1 cellular context compared by ENCODE assay signal in genomic region chr19:1449467-1450442, GRCh38.
TF ChIP-seq lines count a peak whose summit lies in the region.

A gene with protein sequence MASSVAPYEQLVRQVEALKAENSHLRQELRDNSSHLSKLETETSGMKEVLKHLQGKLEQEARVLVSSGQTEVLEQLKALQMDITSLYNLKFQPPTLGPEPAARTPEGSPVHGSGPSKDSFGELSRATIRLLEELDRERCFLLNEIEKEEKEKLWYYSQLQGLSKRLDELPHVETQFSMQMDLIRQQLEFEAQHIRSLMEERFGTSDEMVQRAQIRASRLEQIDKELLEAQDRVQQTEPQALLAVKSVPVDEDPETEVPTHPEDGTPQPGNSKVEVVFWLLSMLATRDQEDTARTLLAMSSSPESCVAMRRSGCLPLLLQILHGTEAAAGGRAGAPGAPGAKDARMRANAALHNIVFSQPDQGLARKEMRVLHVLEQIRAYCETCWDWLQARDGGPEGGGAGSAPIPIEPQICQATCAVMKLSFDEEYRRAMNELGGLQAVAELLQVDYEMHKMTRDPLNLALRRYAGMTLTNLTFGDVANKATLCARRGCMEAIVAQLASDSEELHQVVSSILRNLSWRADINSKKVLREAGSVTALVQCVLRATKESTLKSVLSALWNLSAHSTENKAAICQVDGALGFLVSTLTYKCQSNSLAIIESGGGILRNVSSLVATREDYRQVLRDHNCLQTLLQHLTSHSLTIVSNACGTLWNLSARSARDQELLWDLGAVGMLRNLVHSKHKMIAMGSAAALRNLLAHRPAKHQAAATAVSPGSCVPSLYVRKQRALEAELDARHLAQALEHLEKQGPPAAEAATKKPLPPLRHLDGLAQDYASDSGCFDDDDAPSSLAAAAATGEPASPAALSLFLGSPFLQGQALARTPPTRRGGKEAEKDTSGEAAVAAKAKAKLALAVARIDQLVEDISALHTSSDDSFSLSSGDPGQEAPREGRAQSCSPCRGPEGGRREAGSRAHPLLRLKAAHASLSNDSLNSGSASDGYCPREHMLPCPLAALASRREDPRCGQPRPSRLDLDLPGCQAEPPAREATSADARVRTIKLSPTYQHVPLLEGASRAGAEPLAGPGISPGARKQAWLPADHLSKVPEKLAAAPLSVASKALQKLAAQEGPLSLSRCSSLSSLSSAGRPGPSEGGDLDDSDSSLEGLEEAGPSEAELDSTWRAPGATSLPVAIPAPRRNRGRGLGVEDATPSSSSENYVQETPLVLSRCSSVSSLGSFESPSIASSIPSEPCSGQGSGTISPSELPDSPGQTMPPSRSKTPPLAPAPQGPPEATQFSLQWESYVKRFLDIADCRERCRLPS (N-terminal part only) (plus strand): TSS chr19:1450121. CDS start chr19:1453002, 2,881 bp downstream.

TF ChIP-seq in H1, 55 proteins besides CTCF, POLR2A, EP300 and RAD21 (continued from another document):
- TF ChIP-seq KDM5A (IDR thresholded peaks at IDR 0.05; ENCODE audit: low read length) = no peak
- TF ChIP-seq ASH2L (IDR thresholded peaks at IDR 0.05; ENCODE audit: low read length) = peak; percentile 72
- TF ChIP-seq RFX5 (IDR thresholded peaks at IDR 0.05; ENCODE audit: borderline replicate concordance, low read depth, low read length) = 0 out of 2 replicates have a peak, but pooled peaks have one; percentile 23
- no peak for TF ChIP-seq HDAC6 (IDR thresholded peaks at IDR 0.05; ENCODE audit: low read depth, low read length)
- TF ChIP-seq, protein P1, sequence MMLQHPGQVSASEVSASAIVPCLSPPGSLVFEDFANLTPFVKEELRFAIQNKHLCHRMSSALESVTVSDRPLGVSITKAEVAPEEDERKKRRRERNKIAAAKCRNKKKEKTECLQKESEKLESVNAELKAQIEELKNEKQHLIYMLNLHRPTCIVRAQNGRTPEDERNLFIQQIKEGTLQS (IDR thresholded peaks at IDR 0.05; ENCODE audit: insufficient read depth, low read depth, low read length) = 0 out of 2 replicates have a peak, but pooled peaks have one; percentile 42
- no peak for TF ChIP-seq CBX8 (IDR thresholded peaks at IDR 0.05; ENCODE audit: borderline replicate concordance, low read depth, low read length)
- 0 out of 2 replicates have a peak, but pooled peaks have one; percentile 9 for TF ChIP-seq JUND (IDR thresholded peaks at IDR 0.05; ENCODE audit: low read length)
- TF ChIP-seq, protein P2, sequence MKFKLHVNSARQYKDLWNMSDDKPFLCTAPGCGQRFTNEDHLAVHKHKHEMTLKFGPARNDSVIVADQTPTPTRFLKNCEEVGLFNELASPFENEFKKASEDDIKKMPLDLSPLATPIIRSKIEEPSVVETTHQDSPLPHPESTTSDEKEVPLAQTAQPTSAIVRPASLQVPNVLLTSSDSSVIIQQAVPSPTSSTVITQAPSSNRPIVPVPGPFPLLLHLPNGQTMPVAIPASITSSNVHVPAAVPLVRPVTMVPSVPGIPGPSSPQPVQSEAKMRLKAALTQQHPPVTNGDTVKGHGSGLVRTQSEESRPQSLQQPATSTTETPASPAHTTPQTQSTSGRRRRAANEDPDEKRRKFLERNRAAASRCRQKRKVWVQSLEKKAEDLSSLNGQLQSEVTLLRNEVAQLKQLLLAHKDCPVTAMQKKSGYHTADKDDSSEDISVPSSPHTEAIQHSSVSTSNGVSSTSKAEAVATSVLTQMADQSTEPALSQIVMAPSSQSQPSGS (IDR thresholded peaks at IDR 0.05; ENCODE audit: low read length) = no peak
- TF ChIP-seq MAX (IDR thresholded peaks at IDR 0.05) = 0 out of 2 replicates have a peak, but pooled peaks have one; percentile 6
- TF ChIP-seq, protein P3, sequence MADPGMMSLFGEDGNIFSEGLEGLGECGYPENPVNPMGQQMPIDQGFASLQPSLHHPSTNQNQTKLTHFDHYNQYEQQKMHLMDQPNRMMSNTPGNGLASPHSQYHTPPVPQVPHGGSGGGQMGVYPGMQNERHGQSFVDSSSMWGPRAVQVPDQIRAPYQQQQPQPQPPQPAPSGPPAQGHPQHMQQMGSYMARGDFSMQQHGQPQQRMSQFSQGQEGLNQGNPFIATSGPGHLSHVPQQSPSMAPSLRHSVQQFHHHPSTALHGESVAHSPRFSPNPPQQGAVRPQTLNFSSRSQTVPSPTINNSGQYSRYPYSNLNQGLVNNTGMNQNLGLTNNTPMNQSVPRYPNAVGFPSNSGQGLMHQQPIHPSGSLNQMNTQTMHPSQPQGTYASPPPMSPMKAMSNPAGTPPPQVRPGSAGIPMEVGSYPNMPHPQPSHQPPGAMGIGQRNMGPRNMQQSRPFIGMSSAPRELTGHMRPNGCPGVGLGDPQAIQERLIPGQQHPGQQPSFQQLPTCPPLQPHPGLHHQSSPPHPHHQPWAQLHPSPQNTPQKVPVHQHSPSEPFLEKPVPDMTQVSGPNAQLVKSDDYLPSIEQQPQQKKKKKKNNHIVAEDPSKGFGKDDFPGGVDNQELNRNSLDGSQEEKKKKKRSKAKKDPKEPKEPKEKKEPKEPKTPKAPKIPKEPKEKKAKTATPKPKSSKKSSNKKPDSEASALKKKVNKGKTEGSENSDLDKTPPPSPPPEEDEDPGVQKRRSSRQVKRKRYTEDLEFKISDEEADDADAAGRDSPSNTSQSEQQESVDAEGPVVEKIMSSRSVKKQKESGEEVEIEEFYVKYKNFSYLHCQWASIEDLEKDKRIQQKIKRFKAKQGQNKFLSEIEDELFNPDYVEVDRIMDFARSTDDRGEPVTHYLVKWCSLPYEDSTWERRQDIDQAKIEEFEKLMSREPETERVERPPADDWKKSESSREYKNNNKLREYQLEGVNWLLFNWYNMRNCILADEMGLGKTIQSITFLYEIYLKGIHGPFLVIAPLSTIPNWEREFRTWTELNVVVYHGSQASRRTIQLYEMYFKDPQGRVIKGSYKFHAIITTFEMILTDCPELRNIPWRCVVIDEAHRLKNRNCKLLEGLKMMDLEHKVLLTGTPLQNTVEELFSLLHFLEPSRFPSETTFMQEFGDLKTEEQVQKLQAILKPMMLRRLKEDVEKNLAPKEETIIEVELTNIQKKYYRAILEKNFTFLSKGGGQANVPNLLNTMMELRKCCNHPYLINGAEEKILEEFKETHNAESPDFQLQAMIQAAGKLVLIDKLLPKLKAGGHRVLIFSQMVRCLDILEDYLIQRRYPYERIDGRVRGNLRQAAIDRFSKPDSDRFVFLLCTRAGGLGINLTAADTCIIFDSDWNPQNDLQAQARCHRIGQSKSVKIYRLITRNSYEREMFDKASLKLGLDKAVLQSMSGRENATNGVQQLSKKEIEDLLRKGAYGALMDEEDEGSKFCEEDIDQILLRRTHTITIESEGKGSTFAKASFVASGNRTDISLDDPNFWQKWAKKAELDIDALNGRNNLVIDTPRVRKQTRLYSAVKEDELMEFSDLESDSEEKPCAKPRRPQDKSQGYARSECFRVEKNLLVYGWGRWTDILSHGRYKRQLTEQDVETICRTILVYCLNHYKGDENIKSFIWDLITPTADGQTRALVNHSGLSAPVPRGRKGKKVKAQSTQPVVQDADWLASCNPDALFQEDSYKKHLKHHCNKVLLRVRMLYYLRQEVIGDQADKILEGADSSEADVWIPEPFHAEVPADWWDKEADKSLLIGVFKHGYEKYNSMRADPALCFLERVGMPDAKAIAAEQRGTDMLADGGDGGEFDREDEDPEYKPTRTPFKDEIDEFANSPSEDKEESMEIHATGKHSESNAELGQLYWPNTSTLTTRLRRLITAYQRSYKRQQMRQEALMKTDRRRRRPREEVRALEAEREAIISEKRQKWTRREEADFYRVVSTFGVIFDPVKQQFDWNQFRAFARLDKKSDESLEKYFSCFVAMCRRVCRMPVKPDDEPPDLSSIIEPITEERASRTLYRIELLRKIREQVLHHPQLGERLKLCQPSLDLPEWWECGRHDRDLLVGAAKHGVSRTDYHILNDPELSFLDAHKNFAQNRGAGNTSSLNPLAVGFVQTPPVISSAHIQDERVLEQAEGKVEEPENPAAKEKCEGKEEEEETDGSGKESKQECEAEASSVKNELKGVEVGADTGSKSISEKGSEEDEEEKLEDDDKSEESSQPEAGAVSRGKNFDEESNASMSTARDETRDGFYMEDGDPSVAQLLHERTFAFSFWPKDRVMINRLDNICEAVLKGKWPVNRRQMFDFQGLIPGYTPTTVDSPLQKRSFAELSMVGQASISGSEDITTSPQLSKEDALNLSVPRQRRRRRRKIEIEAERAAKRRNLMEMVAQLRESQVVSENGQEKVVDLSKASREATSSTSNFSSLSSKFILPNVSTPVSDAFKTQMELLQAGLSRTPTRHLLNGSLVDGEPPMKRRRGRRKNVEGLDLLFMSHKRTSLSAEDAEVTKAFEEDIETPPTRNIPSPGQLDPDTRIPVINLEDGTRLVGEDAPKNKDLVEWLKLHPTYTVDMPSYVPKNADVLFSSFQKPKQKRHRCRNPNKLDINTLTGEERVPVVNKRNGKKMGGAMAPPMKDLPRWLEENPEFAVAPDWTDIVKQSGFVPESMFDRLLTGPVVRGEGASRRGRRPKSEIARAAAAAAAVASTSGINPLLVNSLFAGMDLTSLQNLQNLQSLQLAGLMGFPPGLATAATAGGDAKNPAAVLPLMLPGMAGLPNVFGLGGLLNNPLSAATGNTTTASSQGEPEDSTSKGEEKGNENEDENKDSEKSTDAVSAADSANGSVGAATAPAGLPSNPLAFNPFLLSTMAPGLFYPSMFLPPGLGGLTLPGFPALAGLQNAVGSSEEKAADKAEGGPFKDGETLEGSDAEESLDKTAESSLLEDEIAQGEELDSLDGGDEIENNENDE (IDR thresholded peaks at IDR 0.05; ENCODE audit: insufficient replicate concordance, low read length) = no peak
- TF ChIP-seq CHD2 (IDR thresholded peaks at IDR 0.05; ENCODE audit: low read length) = peak; percentile 75
- TF ChIP-seq GABPA (IDR thresholded peaks at IDR 0.05; ENCODE audit: borderline replicate concordance, insufficient read depth, low read length) = no peak
- TF ChIP-seq RNF2 (IDR thresholded peaks at IDR 0.05; ENCODE audit: borderline replicate concordance, low read depth, low read length, missing control alignments, poor library complexity, severe bottlenecking) = no peak
- TF ChIP-seq TBP (IDR thresholded peaks at IDR 0.05; ENCODE audit: low read depth, low read length) = no peak; the same call in 1 of the 2 replicates
- no peak for TF ChIP-seq FOSL1 (IDR thresholded peaks at IDR 0.05; ENCODE audit: insufficient read depth, low read depth, low read length)
- no peak for TF ChIP-seq JUN (IDR thresholded peaks at IDR 0.05; ENCODE audit: low read depth, low read length)
- TF ChIP-seq TAF7 (optimal IDR thresholded peaks at IDR 0.05; ENCODE audit: borderline replicate concordance, low read depth, low read length) = no peak
- TF ChIP-seq KDM4A (IDR thresholded peaks at IDR 0.05; ENCODE audit: low read depth, low read length, severe bottlenecking) = peak; percentile 25
- no peak for TF ChIP-seq SP2 (IDR thresholded peaks at IDR 0.05; ENCODE audit: low read length)
- peak; percentile 65; the same call in 1 of the 2 replicates for TF ChIP-seq EGR1 (IDR thresholded peaks at IDR 0.05; ENCODE audit: borderline replicate concordance, low read depth, low read length)
- TF ChIP-seq SP1 (IDR thresholded peaks at IDR 0.05; ENCODE audit: low read depth, low read length) = peak; percentile 82
- TF ChIP-seq HDAC2 (IDR thresholded peaks at IDR 0.05; ENCODE audit: borderline replicate concordance in 1 of 2, low read depth in 2 of 2, low read length in 2 of 2) = peak in 1 of 2 experiments; percentile 61; a peak in 1 of 4 replicates
- no peak for TF ChIP-seq SIRT6 (IDR thresholded peaks at IDR 0.05; ENCODE audit: low read length)
- no peak for TF ChIP-seq EZH2 (IDR thresholded peaks at IDR 0.05; ENCODE audit: low read depth, low read length, severe bottlenecking)
- 0 out of 2 replicates have a peak, but pooled peaks have one; percentile 35 for TF ChIP-seq PHF8 (conservative IDR thresholded peaks at IDR 0.05; ENCODE audit: low read depth, low read length)
- TF ChIP-seq NANOG (IDR thresholded peaks at IDR 0.05; ENCODE audit: insufficient read depth, low read depth, low read length, poor library complexity, severe bottlenecking) = no peak
